ENCODE assay signal across 8 cellular contexts in genomic region chr14:21498540-21499526, GRCh38. TPM values are rescaled to one million over a fixed set of nuclear protein-coding genes. Genes with fewer than 3 reads are reported as not detected.
DNase-seq lines count a peak whose midpoint lies in the region; ATAC-seq and TF ChIP-seq lines count a peak whose summit lies in the region.

No MANE protein-coding gene starts in this region.

- peaks cover 30% of the 10 kb centered on the region for H3K4me1 Mint-ChIP-seq in activated CD4-positive, alpha-beta T cell treated with anti-CD3 and anti-CD28 coated beads, Interleukin-2, amount 10 ng/mL, durations not matched to agents 7 days and 5 days
- H3K4me1 Mint-ChIP-seq in stimulated activated naive CD8-positive, alpha-beta T cell treated with anti-CD3 and anti-CD28 coated beads, Interleukin-15, amount 100 ng/mL, for 72 hours = peaks cover 42% of the 10 kb centered on the region

- intact Hi-C loops in ascending aorta (cut with DNase I) = loop anchor here (1.0 kb wide), 1 partner anchor 58 kb away; no protein-coding TSS in a partner anchor

- peak; percentile 60 for ATAC-seq in HG03354 (IDR thresholded peaks at IDR 0.05; ENCODE audit: poor library complexity, severe bottlenecking, unreplicated experiment)
- ATAC-seq in stimulated activated naive CD8-positive, alpha-beta T cell treated with anti-CD3 and anti-CD28 coated beads, Interleukin-15, amount 100 ng/mL, for 72 hours = peak; percentile 81
- ATAC-seq in GM18867 (IDR thresholded peaks at IDR 0.05; ENCODE audit: unreplicated experiment) = no peak

- H3K9me3 Mint-ChIP-seq in activated CD4-positive, alpha-beta T cell treated with anti-CD3 and anti-CD28 coated beads, Interleukin-2, amount 10 ng/mL, durations not matched to agents 7 days and 5 days = no peaks in the 10 kb centered on the region
- H3K9me3 Mint-ChIP-seq in stimulated activated naive CD8-positive, alpha-beta T cell treated with anti-CD3 and anti-CD28 coated beads, Interleukin-15, amount 100 ng/mL, for 72 hours = no peaks in the 10 kb centered on the region

- H3K27ac ChIP-seq in ascending aorta (no peak overlapping the region), iPS-18a (ENCODE audit: low read length) (peak overlapping the region; percentile 61)

- peaks cover 79% of the 10 kb centered on the region for H3K36me3 Mint-ChIP-seq in activated CD4-positive, alpha-beta T cell treated with anti-CD3 and anti-CD28 coated beads, Interleukin-2, amount 10 ng/mL, durations not matched to agents 7 days and 5 days (ENCODE audit: low read depth)

- POLR2A ChIA-PET in activated CD4-positive, alpha-beta T cell treated with anti-CD3 and anti-CD28 coated beads, Interleukin-2, amount 10 ng/mL, durations not matched to agents 7 days and 5 days (lab: Charles Lee) = interaction anchor here (0.7 kb wide), 1 partner anchor 42 kb away, joined by 5 read pairs; no protein-coding TSS in a partner anchor

- CTCF ChIA-PET in activated CD4-positive, alpha-beta T cell treated with anti-CD3 and anti-CD28 coated beads, Interleukin-2, amount 10 ng/mL, durations not matched to agents 7 days and 5 days (lab: Charles Lee) = interaction anchor here (0.5 to 4.4 kb wide), 15 partner anchors 9 to 1102 kb away, joined by 3 to 24 read pairs (median 4); partner anchors contain the start of genes METTL3, RAB2B, SALL2 and TOX4

- no peaks in the 10 kb centered on the region for H3K9me3 ChIP-seq in ascending aorta
- no peaks in the 10 kb centered on the region for H3K9me3 ChIP-seq in iPS-18a (ENCODE audit: control insufficient read depth, low read depth, low read length)

- H3K4me3 ChIP-seq in ascending aorta = no peak overlapping the region
- H3K4me3 ChIP-seq in iPS-18a (ENCODE audit: low read length) = no peak overlapping the region

- no peak overlapping the region for H3K4me3 Mint-ChIP-seq in activated CD4-positive, alpha-beta T cell treated with anti-CD3 and anti-CD28 coated beads, Interleukin-2, amount 10 ng/mL, durations not matched to agents 7 days and 5 days
- H3K4me3 Mint-ChIP-seq in stimulated activated naive CD8-positive, alpha-beta T cell treated with anti-CD3 and anti-CD28 coated beads, Interleukin-15, amount 100 ng/mL, for 72 hours = peak overlapping the region in 1 of 2 donors; percentile 13

- peak; percentile 5 to 48 (median 23) for TF ChIP-seq CTCF in ascending aorta (IDR thresholded peaks at IDR 0.05)

- peak overlapping the region; percentile 69 for H3K27ac Mint-ChIP-seq in activated CD4-positive, alpha-beta T cell treated with anti-CD3 and anti-CD28 coated beads, Interleukin-2, amount 10 ng/mL, durations not matched to agents 7 days and 5 days
- H3K27ac Mint-ChIP-seq in stimulated activated naive CD8-positive, alpha-beta T cell treated with anti-CD3 and anti-CD28 coated beads, Interleukin-15, amount 100 ng/mL, for 72 hours = peak overlapping the region in 1 of 2 donors; percentile 82

- H3K4me1 ChIP-seq in ascending aorta (no peaks in the 10 kb centered on the region), iPS-18a (ENCODE audit: control insufficient read depth, low read depth, low read length) (peaks cover 7% of the 10 kb centered on the region)

- H3K36me3 ChIP-seq in ascending aorta (peaks cover 60 to 92% of the 10 kb centered on the region in 2 donors), iPS-18a (ENCODE audit: control insufficient read depth, low read depth, low read length) (peaks cover 93% of the 10 kb centered on the region)

- H3K9ac ChIP-seq in iPS-18a (ENCODE audit: low read length) = no peak overlapping the region

- no peaks in the 10 kb centered on the region for H3K27me3 ChIP-seq in ascending aorta
- no peaks in the 10 kb centered on the region for H3K27me3 ChIP-seq in iPS-18a (ENCODE audit: control insufficient read depth, insufficient read depth, low read length)

- H3K27me3 Mint-ChIP-seq in activated CD4-positive, alpha-beta T cell treated with anti-CD3 and anti-CD28 coated beads, Interleukin-2, amount 10 ng/mL, durations not matched to agents 7 days and 5 days = no peaks in the 10 kb centered on the region
- no peaks in the 10 kb centered on the region for H3K27me3 Mint-ChIP-seq in stimulated activated naive CD8-positive, alpha-beta T cell treated with anti-CD3 and anti-CD28 coated beads, Interleukin-15, amount 100 ng/mL, for 72 hours

- DNase-seq in activated CD4-positive, alpha-beta T cell treated with anti-CD3 and anti-CD28 coated beads, Interleukin-2, amount 10 ng/mL, durations not matched to agents 7 days and 5 days = peak; percentile 58
- no peak for DNase-seq in activated CD4-positive, alpha-beta T cell treated with anti-CD3 and anti-CD28 coated beads, Interleukin-2, amount 50 U/mL, for 1 hour
- DNase-seq in NCI-H748 (lab: John Stamatoyannopoulos, UW; ENCODE audit: unreplicated experiment) = peak; percentile 57
- DNase-seq in ascending aorta (ENCODE audit: low spot score in 2 of 2) = no peak
- DNase-seq in stimulated activated naive CD8-positive, alpha-beta T cell treated with anti-CD3 and anti-CD28 coated beads, Interleukin-15, amount 100 ng/mL, for 72 hours = peak in 1 of 2 donors; percentile 26

RNA-seq across cellular contexts. Expression of gene METTL3, which starts 12.3 kb away (rescaled TPM):
- 10 to 100 TPM; 80.2 to 81.4 TPM for total RNA-seq in activated CD4-positive, alpha-beta T cell treated with anti-CD3 and anti-CD28 coated beads, Interleukin-2, amount 10 ng/mL, durations not matched to agents 7 days and 5 days
- 45.0 TPM for total RNA-seq in ascending aorta

RNA-seq across cellular contexts. Expression of gene TOX4, which starts 21.8 kb away (rescaled TPM):
- total RNA-seq in activated CD4-positive, alpha-beta T cell treated with anti-CD3 and anti-CD28 coated beads, Interleukin-2, amount 10 ng/mL, durations not matched to agents 7 days and 5 days = 10 to 100 TPM; 78.0 to 83.1 TPM
- total RNA-seq in ascending aorta = 76.7 TPM

RNA-seq across cellular contexts. Expression of gene RAB2B, which starts 22.1 kb away (rescaled TPM):
- 10 to 100 TPM; 23.3 to 23.8 TPM for total RNA-seq in activated CD4-positive, alpha-beta T cell treated with anti-CD3 and anti-CD28 coated beads, Interleukin-2, amount 10 ng/mL, durations not matched to agents 7 days and 5 days
- total RNA-seq in ascending aorta = 19.2 TPM

RNA-seq across cellular contexts. Expression of gene SALL2, which starts 27.3 kb away (rescaled TPM):
- 1 to 10 TPM; 1.9 to 2.2 TPM for total RNA-seq in activated CD4-positive, alpha-beta T cell treated with anti-CD3 and anti-CD28 coated beads, Interleukin-2, amount 10 ng/mL, durations not matched to agents 7 days and 5 days
- 18.0 TPM for total RNA-seq in ascending aorta

RNA-seq across cellular contexts. Expression of gene CHD8, which starts 42.9 kb away (rescaled TPM):
- total RNA-seq in activated CD4-positive, alpha-beta T cell treated with anti-CD3 and anti-CD28 coated beads, Interleukin-2, amount 10 ng/mL, durations not matched to agents 7 days and 5 days = 100 to 1,000 TPM; 123 to 127 TPM
- total RNA-seq in ascending aorta = 96.0 TPM

Comparison
In these comparisons a context has a peak if more than half of its experiments do, and no peak if none do; other contexts are left out.
1. DNase-seq: peak in activated CD4-positive, alpha-beta T cell treated with anti-CD3 and anti-CD28 coated beads, Interleukin-2, amount 10 ng/mL, durations not matched to agents 7 days and 5 days (single experiment) and NCI-H748 (single experiment); none in activated CD4-positive, alpha-beta T cell treated with anti-CD3 and anti-CD28 coated beads, Interleukin-2, amount 50 U/mL, for 1 hour (single experiment) and ascending aorta (0 of 2).